Comparison of ENCODE assay signal across 2 cellular contexts in genomic region chr1:229410370-229410691, GRCh38.
TF ChIP-seq lines count a peak whose summit lies in the region.

No MANE protein-coding gene starts in this region.

TF ChIP-seq in GM23338, 12 proteins besides CTCF, POLR2A, EP300 and RAD21 (continued from another document):
- TF ChIP-seq, protein P1, sequence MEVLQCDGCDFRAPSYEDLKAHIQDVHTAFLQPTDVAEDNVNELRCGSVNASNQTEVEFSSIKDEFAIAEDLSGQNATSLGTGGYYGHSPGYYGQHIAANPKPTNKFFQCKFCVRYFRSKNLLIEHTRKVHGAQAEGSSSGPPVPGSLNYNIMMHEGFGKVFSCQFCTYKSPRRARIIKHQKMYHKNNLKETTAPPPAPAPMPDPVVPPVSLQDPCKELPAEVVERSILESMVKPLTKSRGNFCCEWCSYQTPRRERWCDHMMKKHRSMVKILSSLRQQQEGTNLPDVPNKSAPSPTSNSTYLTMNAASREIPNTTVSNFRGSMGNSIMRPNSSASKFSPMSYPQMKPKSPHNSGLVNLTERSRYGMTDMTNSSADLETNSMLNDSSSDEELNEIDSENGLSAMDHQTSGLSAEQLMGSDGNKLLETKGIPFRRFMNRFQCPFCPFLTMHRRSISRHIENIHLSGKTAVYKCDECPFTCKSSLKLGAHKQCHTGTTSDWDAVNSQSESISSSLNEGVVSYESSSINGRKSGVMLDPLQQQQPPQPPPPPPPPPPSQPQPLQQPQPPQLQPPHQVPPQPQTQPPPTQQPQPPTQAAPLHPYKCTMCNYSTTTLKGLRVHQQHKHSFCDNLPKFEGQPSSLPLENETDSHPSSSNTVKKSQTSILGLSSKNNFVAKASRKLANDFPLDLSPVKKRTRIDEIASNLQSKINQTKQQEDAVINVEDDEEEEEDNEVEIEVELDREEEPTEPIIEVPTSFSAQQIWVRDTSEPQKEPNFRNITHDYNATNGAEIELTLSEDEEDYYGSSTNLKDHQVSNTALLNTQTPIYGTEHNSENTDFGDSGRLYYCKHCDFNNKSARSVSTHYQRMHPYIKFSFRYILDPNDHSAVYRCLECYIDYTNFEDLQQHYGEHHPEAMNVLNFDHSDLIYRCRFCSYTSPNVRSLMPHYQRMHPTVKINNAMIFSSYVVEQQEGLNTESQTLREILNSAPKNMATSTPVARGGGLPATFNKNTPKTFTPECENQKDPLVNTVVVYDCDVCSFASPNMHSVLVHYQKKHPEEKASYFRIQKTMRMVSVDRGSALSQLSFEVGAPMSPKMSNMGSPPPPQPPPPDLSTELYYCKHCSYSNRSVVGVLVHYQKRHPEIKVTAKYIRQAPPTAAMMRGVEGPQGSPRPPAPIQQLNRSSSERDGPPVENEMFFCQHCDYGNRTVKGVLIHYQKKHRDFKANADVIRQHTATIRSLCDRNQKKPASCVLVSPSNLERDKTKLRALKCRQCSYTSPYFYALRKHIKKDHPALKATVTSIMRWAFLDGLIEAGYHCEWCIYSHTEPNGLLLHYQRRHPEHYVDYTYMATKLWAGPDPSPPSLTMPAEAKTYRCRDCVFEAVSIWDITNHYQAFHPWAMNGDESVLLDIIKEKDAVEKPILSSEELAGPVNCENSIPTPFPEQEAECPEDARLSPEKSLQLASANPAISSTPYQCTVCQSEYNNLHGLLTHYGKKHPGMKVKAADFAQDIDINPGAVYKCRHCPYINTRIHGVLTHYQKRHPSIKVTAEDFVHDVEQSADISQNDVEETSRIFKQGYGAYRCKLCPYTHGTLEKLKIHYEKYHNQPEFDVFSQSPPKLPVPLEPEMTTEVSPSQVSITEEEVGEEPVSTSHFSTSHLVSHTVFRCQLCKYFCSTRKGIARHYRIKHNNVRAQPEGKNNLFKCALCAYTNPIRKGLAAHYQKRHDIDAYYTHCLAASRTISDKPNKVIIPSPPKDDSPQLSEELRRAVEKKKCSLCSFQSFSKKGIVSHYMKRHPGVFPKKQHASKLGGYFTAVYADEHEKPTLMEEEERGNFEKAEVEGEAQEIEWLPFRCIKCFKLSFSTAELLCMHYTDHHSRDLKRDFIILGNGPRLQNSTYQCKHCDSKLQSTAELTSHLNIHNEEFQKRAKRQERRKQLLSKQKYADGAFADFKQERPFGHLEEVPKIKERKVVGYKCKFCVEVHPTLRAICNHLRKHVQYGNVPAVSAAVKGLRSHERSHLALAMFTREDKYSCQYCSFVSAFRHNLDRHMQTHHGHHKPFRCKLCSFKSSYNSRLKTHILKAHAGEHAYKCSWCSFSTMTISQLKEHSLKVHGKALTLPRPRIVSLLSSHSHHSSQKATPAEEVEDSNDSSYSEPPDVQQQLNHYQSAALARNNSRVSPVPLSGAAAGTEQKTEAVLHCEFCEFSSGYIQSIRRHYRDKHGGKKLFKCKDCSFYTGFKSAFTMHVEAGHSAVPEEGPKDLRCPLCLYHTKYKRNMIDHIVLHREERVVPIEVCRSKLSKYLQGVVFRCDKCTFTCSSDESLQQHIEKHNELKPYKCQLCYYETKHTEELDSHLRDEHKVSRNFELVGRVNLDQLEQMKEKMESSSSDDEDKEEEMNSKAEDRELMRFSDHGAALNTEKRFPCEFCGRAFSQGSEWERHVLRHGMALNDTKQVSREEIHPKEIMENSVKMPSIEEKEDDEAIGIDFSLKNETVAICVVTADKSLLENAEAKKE (CRISPR knock-in tag; IDR thresholded peaks at IDR 0.05), result no peak
- TF ChIP-seq, protein P2, sequence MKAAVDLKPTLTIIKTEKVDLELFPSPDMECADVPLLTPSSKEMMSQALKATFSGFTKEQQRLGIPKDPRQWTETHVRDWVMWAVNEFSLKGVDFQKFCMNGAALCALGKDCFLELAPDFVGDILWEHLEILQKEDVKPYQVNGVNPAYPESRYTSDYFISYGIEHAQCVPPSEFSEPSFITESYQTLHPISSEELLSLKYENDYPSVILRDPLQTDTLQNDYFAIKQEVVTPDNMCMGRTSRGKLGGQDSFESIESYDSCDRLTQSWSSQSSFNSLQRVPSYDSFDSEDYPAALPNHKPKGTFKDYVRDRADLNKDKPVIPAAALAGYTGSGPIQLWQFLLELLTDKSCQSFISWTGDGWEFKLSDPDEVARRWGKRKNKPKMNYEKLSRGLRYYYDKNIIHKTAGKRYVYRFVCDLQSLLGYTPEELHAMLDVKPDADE (IDR thresholded peaks at IDR 0.05), result no peak
- TF ChIP-seq STAT1 (IDR thresholded peaks at IDR 0.05; ENCODE audit: unreplicated experiment) (no peak), ZNF114 (CRISPR knock-in tag; IDR thresholded peaks at IDR 0.05) (no peak), REST (IDR thresholded peaks at IDR 0.05; ENCODE audit: unreplicated experiment) (no peak)

TF ChIP-seq in WTC11, 78 proteins besides CTCF, POLR2A, EP300 and RAD21 (continued from another document):
- no peak for TF ChIP-seq ETV6 (CRISPR knock-in tag; IDR thresholded peaks at IDR 0.05)
- no peak for TF ChIP-seq ATF1 (CRISPR knock-in tag; IDR thresholded peaks at IDR 0.05)
- TF ChIP-seq CBFB (CRISPR knock-in tag; IDR thresholded peaks at IDR 0.05; ENCODE audit: low read depth), result no peak
- no peak for TF ChIP-seq NR3C1 (CRISPR knock-in tag; conservative IDR thresholded peaks at IDR 0.05; ENCODE audit: low read depth)
- no peak for TF ChIP-seq HMGA2 (CRISPR knock-in tag; IDR thresholded peaks at IDR 0.05)
- TF ChIP-seq HMGXB4 (CRISPR knock-in tag; IDR thresholded peaks at IDR 0.05), result no peak
- no peak for TF ChIP-seq GRHL2 (CRISPR knock-in tag; IDR thresholded peaks at IDR 0.05; ENCODE audit: insufficient replicate concordance, severe bottlenecking)
- TF ChIP-seq ZNF396 (CRISPR knock-in tag; IDR thresholded peaks at IDR 0.05; ENCODE audit: borderline replicate concordance), result no peak
- no peak for TF ChIP-seq NR2C2 (CRISPR knock-in tag; IDR thresholded peaks at IDR 0.05)
- TF ChIP-seq, protein P3, sequence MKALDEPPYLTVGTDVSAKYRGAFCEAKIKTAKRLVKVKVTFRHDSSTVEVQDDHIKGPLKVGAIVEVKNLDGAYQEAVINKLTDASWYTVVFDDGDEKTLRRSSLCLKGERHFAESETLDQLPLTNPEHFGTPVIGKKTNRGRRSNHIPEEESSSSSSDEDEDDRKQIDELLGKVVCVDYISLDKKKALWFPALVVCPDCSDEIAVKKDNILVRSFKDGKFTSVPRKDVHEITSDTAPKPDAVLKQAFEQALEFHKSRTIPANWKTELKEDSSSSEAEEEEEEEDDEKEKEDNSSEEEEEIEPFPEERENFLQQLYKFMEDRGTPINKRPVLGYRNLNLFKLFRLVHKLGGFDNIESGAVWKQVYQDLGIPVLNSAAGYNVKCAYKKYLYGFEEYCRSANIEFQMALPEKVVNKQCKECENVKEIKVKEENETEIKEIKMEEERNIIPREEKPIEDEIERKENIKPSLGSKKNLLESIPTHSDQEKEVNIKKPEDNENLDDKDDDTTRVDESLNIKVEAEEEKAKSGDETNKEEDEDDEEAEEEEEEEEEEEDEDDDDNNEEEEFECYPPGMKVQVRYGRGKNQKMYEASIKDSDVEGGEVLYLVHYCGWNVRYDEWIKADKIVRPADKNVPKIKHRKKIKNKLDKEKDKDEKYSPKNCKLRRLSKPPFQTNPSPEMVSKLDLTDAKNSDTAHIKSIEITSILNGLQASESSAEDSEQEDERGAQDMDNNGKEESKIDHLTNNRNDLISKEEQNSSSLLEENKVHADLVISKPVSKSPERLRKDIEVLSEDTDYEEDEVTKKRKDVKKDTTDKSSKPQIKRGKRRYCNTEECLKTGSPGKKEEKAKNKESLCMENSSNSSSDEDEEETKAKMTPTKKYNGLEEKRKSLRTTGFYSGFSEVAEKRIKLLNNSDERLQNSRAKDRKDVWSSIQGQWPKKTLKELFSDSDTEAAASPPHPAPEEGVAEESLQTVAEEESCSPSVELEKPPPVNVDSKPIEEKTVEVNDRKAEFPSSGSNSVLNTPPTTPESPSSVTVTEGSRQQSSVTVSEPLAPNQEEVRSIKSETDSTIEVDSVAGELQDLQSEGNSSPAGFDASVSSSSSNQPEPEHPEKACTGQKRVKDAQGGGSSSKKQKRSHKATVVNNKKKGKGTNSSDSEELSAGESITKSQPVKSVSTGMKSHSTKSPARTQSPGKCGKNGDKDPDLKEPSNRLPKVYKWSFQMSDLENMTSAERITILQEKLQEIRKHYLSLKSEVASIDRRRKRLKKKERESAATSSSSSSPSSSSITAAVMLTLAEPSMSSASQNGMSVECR (CRISPR knock-in tag; IDR thresholded peaks at IDR 0.05; ENCODE audit: borderline replicate concordance), result no peak
- TF ChIP-seq MLX (CRISPR knock-in tag; IDR thresholded peaks at IDR 0.05), result no peak
- no peak for TF ChIP-seq ZNF263 (CRISPR knock-in tag; IDR thresholded peaks at IDR 0.05; ENCODE audit: low read depth)
- TF ChIP-seq ZNF232 (CRISPR knock-in tag; IDR thresholded peaks at IDR 0.05), result no peak
- no peak for TF ChIP-seq USF1 (CRISPR knock-in tag; IDR thresholded peaks at IDR 0.05)
TF ChIP-seq in WTC11: peak in this region for 0.
